In genomic region chr6:26199773-26200728, GRCh38 we compare ENCODE assay signal across 8 cellular contexts.
A peak's percentile ranks its signal among the peaks of the same experiment; 100 is the strongest.
DNase-seq lines count a peak whose midpoint lies in the region; ATAC-seq and TF ChIP-seq lines count a peak whose summit lies in the region.

No MANE protein-coding gene starts in this region.

- intact Hi-C loops in A673 (cut with micrococcal nuclease; ENCODE audit: unreplicated experiment): loop anchor here (5.0 to 10.0 kb wide), 2 partner anchors 78 to 175 kb away; a partner anchor contains a TSS

- ATAC-seq in GM21447 (IDR thresholded peaks at IDR 0.05; ENCODE audit: unreplicated experiment): peak; percentile 3
- no peak for ATAC-seq in GM19328 (IDR thresholded peaks at IDR 0.05; ENCODE audit: unreplicated experiment)

- TF ChIP-seq CTCF in A673 (conservative IDR thresholded peaks at IDR 0.05; ENCODE audit: low read depth, low read length): no peak
- TF ChIP-seq CTCF in osteocyte (IDR thresholded peaks at IDR 0.05): no peak

- H3K36me3 Mint-ChIP-seq in osteocyte (ENCODE audit: unreplicated experiment): peaks cover 2% of the 10 kb centered on the region

- H3K9me3 Mint-ChIP-seq in osteocyte (ENCODE audit: unreplicated experiment): no peaks in the 10 kb centered on the region

- H3K4me3 ChIP-seq in A673 (ENCODE audit: low read depth, low read length, poor library complexity, severe bottlenecking): peak overlapping the region; percentile 63

- peak overlapping the region; percentile 87 for H3K27ac ChIP-seq in A673 (ENCODE audit: low read depth, low read length, poor library complexity, severe bottlenecking)

- peak overlapping the region; percentile 99 for H3K27ac Mint-ChIP-seq in osteocyte (ENCODE audit: unreplicated experiment)

- CTCF ChIA-PET in A673 (lab: Charles Lee): interaction anchor here (0.7 kb wide), 1 partner anchor 24 kb away, joined by 3 read pairs; no protein-coding TSS in a partner anchor

- H3K4me3 Mint-ChIP-seq in osteocyte (ENCODE audit: unreplicated experiment): peak overlapping the region; percentile 81

- POLR2A ChIA-PET in A673 (lab: Charles Lee; ENCODE audit: low non-redundant PET): interaction anchor here (0.6 to 5.4 kb wide), 14 partner anchors 12 to 1672 kb away, joined by 3 to 85 read pairs (median 4); a partner anchor contains a TSS

- H3K9me3 ChIP-seq in A673 (ENCODE audit: low read depth, low read length, poor library complexity, severe bottlenecking): no peaks in the 10 kb centered on the region

- H3K27me3 Mint-ChIP-seq in osteocyte (ENCODE audit: unreplicated experiment): no peaks in the 10 kb centered on the region

- BruUV-seq in A673 (replicated peaks; lab: Mats Ljungman, UMichigan): TSS peak; percentile 90

- H3K4me1 Mint-ChIP-seq in osteocyte (ENCODE audit: unreplicated experiment): peaks cover 48% of the 10 kb centered on the region

- H3K4me1 ChIP-seq in A673 (ENCODE audit: insufficient read depth, low read length, poor library complexity, severe bottlenecking): peaks cover 5% of the 10 kb centered on the region

- no peaks in the 10 kb centered on the region for H3K27me3 ChIP-seq in A673 (replicated peaks; ENCODE audit: insufficient read depth, low read depth, low read length, poor library complexity)

- no peaks in the 10 kb centered on the region for H3K36me3 ChIP-seq in A673 (ENCODE audit: insufficient read depth, low read length, poor library complexity, severe bottlenecking)

- peak; percentile 93 for TF ChIP-seq POLR2A in erythroblast (IDR thresholded peaks at IDR 0.05; ENCODE audit: low read length)

- DNase-seq in A673 (ENCODE audit: low spot score): peak; percentile 34
- DNase-seq in SIG-M5 (lab: John Stamatoyannopoulos, UW): peak; percentile 77
- peak; percentile 86 to 90 for DNase-seq in erythroblast (lab: John Stamatoyannopoulos, UW)
- no peak for DNase-seq in osteocyte (ENCODE audit: extremely low spot score, unreplicated experiment)
- no peak for DNase-seq in NCI-H1436 treated with DMSO at 0.1 percent for 48 hours (lab: John Stamatoyannopoulos, UW)
- no peak for DNase-seq in cerebellum (ENCODE audit: low spot score)

Comparison
In these comparisons a context has a peak if more than half of its experiments do, and no peak if none do; other contexts are left out.
1. DNase-seq: peak in A673 (single experiment), SIG-M5 (single experiment) and erythroblast (2 of 2); none in osteocyte (single experiment), NCI-H1436 treated with DMSO at 0.1 percent for 48 hours (single experiment) and cerebellum (single experiment).